In genomic region chrX:14095702-14096101, GRCh38 we compare ENCODE assay signal across 8 cellular contexts.
DNase-seq lines count a peak whose midpoint lies in the region; ATAC-seq and TF ChIP-seq lines count a peak whose summit lies in the region.

No MANE protein-coding gene starts in this region.

- DNase-seq in AG20443 (ENCODE audit: low spot score) = peak; percentile 58
- DNase-seq in activated T-cell treated with anti-CD3 and anti-CD28 coated beads for 4 hours = peak; percentile 7
- DNase-seq in fibroblast of villous mesenchyme (ENCODE audit: low read depth) = peak; percentile 62
- DNase-seq in putamen (ENCODE audit: low spot score) = peak; percentile 2
- DNase-seq in DMS114 treated with DMSO at 0.1 percent for 48 hours (lab: John Stamatoyannopoulos, UW; ENCODE audit: unreplicated experiment) = no peak
- no peak for DNase-seq in NCI-H345 treated with DMSO at 0.1 percent for 48 hours (lab: John Stamatoyannopoulos, UW; ENCODE audit: unreplicated experiment)

- H3K4me3 ChIP-seq in fibroblast of villous mesenchyme (ENCODE audit: low read depth, low read length) = no peak overlapping the region

- peak; percentile 82 for TF ChIP-seq RAD21 in Ishikawa (IDR thresholded peaks at IDR 0.05; ENCODE audit: low read depth)

- peak; percentile 66 for TF ChIP-seq CTCF in fibroblast of villous mesenchyme (IDR thresholded peaks at IDR 0.05; ENCODE audit: insufficient read depth, low read depth, low read length)

- ATAC-seq in GM19452 (IDR thresholded peaks at IDR 0.05; ENCODE audit: unreplicated experiment) = peak; percentile 71

- no peak for TF ChIP-seq EP300 in Ishikawa (IDR thresholded peaks at IDR 0.05; ENCODE audit: borderline replicate concordance)

TF ChIP-seq in Ishikawa, 13 proteins besides CTCF, POLR2A, EP300 and RAD21:
- no peak for TF ChIP-seq EGR1 (IDR thresholded peaks at IDR 0.05)
- TF ChIP-seq TCF12 (IDR thresholded peaks at IDR 0.05; ENCODE audit: low read depth) = no peak

Comparison
In these comparisons a context has a peak if more than half of its experiments do, and no peak if none do; other contexts are left out.
1. DNase-seq: peak in AG20443 (single experiment), activated T-cell treated with anti-CD3 and anti-CD28 coated beads for 4 hours (single experiment), fibroblast of villous mesenchyme (single experiment) and putamen (single experiment); none in DMS114 treated with DMSO at 0.1 percent for 48 hours (single experiment) and NCI-H345 treated with DMSO at 0.1 percent for 48 hours (single experiment).